In genomic region chr2:79935771-79936657, GRCh38 we compare ENCODE assay signal across 8 cellular contexts.
DNase-seq lines count a peak whose midpoint lies in the region; ATAC-seq and TF ChIP-seq lines count a peak whose summit lies in the region.

No MANE protein-coding gene starts in this region.

- TF ChIP-seq CTCF in BE2C (IDR thresholded peaks at IDR 0.05; ENCODE audit: low read depth, low read length) (peak; percentile 73), smooth muscle cell (IDR thresholded peaks at IDR 0.05; ENCODE audit: borderline replicate concordance, insufficient read depth, poor library complexity, severe bottlenecking) (peak; percentile 86)

- 2% methylated on average over 9 of the region's 9 CpGs for WGBS in smooth muscle cell (ENCODE audit: low lambda C conversion rate)

- H3K4me1 ChIP-seq in BE2C (no peaks in the 10 kb centered on the region; the same call in none of the 2 replicates), smooth muscle cell (ENCODE audit: low read depth) (no peaks in the 10 kb centered on the region)

- peak; percentile 77 for ATAC-seq in GM18498 (IDR thresholded peaks at IDR 0.05; ENCODE audit: unreplicated experiment)
- peak; percentile 73 for ATAC-seq in HG03025 (IDR thresholded peaks at IDR 0.05; ENCODE audit: low FRiP score, unreplicated experiment)
- no peak for ATAC-seq in HG03108 (IDR thresholded peaks at IDR 0.05; ENCODE audit: unreplicated experiment)

- H3K9me3 ChIP-seq in BE2C (no peaks in the 10 kb centered on the region), smooth muscle cell (replicated peaks; ENCODE audit: low read depth) (no peaks in the 10 kb centered on the region)

- H3K4me3 ChIP-seq in BE2C (ENCODE audit: low read depth, low read length) (peak overlapping the region; percentile 39), smooth muscle cell (peak overlapping the region; percentile 47)

- H2AFZ ChIP-seq in smooth muscle cell (ENCODE audit: low read depth) = peak overlapping the region; percentile 69

- no peaks in the 10 kb centered on the region for H3K79me2 ChIP-seq in smooth muscle cell (ENCODE audit: low read depth)

- H3K36me3 ChIP-seq in BE2C = no peaks in the 10 kb centered on the region
- H3K36me3 ChIP-seq in smooth muscle cell (ENCODE audit: low read depth) = no peaks in the 10 kb centered on the region

- no peaks in the 10 kb centered on the region for H4K20me1 ChIP-seq in smooth muscle cell (ENCODE audit: low read depth)

- no peak overlapping the region for H3K9ac ChIP-seq in smooth muscle cell (ENCODE audit: low read depth)

- H3F3A ChIP-seq in smooth muscle cell (ENCODE audit: low read depth) = no peaks in the 10 kb centered on the region

- H3K27ac ChIP-seq in smooth muscle cell (ENCODE audit: low read depth) = no peak overlapping the region

- DNase-seq in BE2C (peak; percentile 59), NCI-H446 treated with DMSO at 0.1 percent for 48 hours (lab: John Stamatoyannopoulos, UW) (peak; percentile 14), amniotic epithelial cell (ENCODE audit: low read depth) (peak; percentile 74), hippocampal formation (lab: John Stamatoyannopoulos, UW) (peak; percentile 51 to 85), smooth muscle cell (lab: John Stamatoyannopoulos, UW; ENCODE audit: unreplicated experiment) (no peak)

- H3K4me2 ChIP-seq in smooth muscle cell = peak overlapping the region; percentile 85

- H3K27me3 ChIP-seq in BE2C = no peaks in the 10 kb centered on the region
- no peaks in the 10 kb centered on the region for H3K27me3 ChIP-seq in smooth muscle cell (ENCODE audit: low read depth)
